8 cellular contexts compared by ENCODE assay signal in the genomic region with DNA sequence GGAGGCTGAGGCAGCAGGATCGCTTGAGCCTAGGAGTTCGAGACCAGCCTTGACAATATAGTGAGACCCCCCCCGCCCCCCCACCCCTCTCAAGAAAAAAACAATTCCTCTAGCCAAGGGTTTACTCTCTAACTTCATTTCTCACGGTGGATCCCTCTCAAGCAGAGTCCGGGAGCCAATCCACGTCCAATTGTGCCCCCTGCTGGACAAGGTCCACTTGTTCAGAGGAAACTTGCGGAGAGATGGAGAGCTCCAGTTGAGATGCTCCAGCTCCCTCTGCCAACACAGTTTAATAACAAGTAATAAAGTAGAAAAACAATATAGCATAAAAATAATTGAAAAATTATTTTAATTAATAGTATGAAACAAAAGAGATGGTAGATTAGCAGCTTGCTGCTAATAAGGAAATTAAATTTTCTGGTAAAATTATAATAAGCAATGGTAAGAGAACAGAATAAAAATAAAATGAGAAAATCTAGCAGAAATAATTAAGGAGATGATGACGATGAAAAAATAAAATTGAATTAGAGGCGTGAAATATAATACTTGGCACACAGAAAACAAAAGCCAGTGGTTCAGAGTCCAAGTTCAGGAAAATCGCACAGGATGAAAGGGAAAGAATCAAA. TPM values are rescaled to one million over a fixed set of nuclear protein-coding genes. Genes with fewer than 3 reads are reported as not detected.
DNase-seq lines count a peak whose midpoint lies in the region; ATAC-seq and TF ChIP-seq lines count a peak whose summit lies in the region.

No MANE protein-coding gene starts in this region.

- no peak overlapping the region for H3K4me3 ChIP-seq in liver (ENCODE audit: low read depth in 1 of 3, low read length in 3 of 3)

- H3K27me3 Mint-ChIP-seq in natural killer cell (ENCODE audit: low read depth in 2 of 2): peaks cover 29 to 52% of the 10 kb centered on the region in 2 donors
- H3K27me3 Mint-ChIP-seq in natural killer cell treated with Interleukin-12 subunit alpha and Interleukin-12 subunit beta and Interleukin-15 and Interleukin-18, amount 100 ng/mL, for 72 hours: peaks cover 34 to 39% of the 10 kb centered on the region in 2 donors

- TF ChIP-seq CTCF in natural killer cell (IDR thresholded peaks at IDR 0.05) (peak; percentile 33), VCaP (conservative IDR thresholded peaks at IDR 0.05) (peak; percentile 83), liver (IDR thresholded peaks at IDR 0.05; ENCODE audit: low read depth, low read length, missing input control) (peak; percentile 41)

- ATAC-seq in natural killer cell (peak in 2 of 3 donors; percentile 47 to 64), HG02938 (IDR thresholded peaks at IDR 0.05; ENCODE audit: unreplicated experiment) (no peak)
- no peak for ATAC-seq in natural killer cell treated with Interleukin-12 subunit alpha and Interleukin-12 subunit beta and Interleukin-15 and Interleukin-18, amount 100 ng/mL, for 72 hours

- peaks cover 0 to 3% (median 1%) of the 10 kb centered on the region in 4 donors for H3K4me1 ChIP-seq in liver (ENCODE audit: control insufficient read depth in 4 of 4, insufficient read depth in 4 of 4, low read length in 3 of 4)

- peak; percentile 55 to 70 for TF ChIP-seq RAD21 in liver (IDR thresholded peaks at IDR 0.05)

- no peaks in the 10 kb centered on the region for H3K36me3 ChIP-seq in liver (ENCODE audit: control insufficient read depth in 4 of 4, insufficient read depth in 3 of 4, low read depth in 1 of 4, low read length in 3 of 4)

- DNase-seq in natural killer cell (peak; percentile 31), NCI-H1930 (lab: John Stamatoyannopoulos, UW) (peak; percentile 55 to 83), cerebellum (ENCODE audit: low spot score) (peak; percentile 67)
- no peak for DNase-seq in natural killer cell treated with Interleukin-12 subunit alpha and Interleukin-12 subunit beta and Interleukin-15 and Interleukin-18, amount 100 ng/mL, for 72 hours (ENCODE audit: low spot score)
- peak; percentile 36 to 83 (median 39) for DNase-seq in stimulated activated CD4-positive, alpha-beta T cell treated with anti-CD3 and anti-CD28 coated beads, TNF-alpha, amount 100 ng/mL, for 48 hours (ENCODE audit: low read depth in 3 of 3)

- H3K4me3 Mint-ChIP-seq in natural killer cell: no peak overlapping the region
- no peak overlapping the region for H3K4me3 Mint-ChIP-seq in natural killer cell treated with Interleukin-12 subunit alpha and Interleukin-12 subunit beta and Interleukin-15 and Interleukin-18, amount 100 ng/mL, for 72 hours

- H3K4me1 Mint-ChIP-seq in natural killer cell: peaks cover 7% of the 10 kb centered on the region in 2 donors
- peaks cover 5 to 7% of the 10 kb centered on the region in 2 donors for H3K4me1 Mint-ChIP-seq in natural killer cell treated with Interleukin-12 subunit alpha and Interleukin-12 subunit beta and Interleukin-15 and Interleukin-18, amount 100 ng/mL, for 72 hours (ENCODE audit: low read depth in 2 of 2)

- WGBS in liver: 15% methylated on average over 10 of the region's 10 CpGs

- H3K9ac ChIP-seq in liver (ENCODE audit: low read depth in 1 of 2, low read length in 2 of 2): no peak overlapping the region

- no peaks in the 10 kb centered on the region for H3K36me3 Mint-ChIP-seq in natural killer cell
- no peaks in the 10 kb centered on the region for H3K36me3 Mint-ChIP-seq in natural killer cell treated with Interleukin-12 subunit alpha and Interleukin-12 subunit beta and Interleukin-15 and Interleukin-18, amount 100 ng/mL, for 72 hours

- no peak overlapping the region for H3K27ac ChIP-seq in VCaP
- H3K27ac ChIP-seq in liver (ENCODE audit: low read depth in 1 of 2, low read length in 2 of 2): no peak overlapping the region

- peaks cover 0 to 2% (median 0%) of the 10 kb centered on the region in 4 donors for H3K27me3 ChIP-seq in liver (ENCODE audit: control insufficient read depth in 4 of 4, insufficient read depth in 4 of 4, low read length in 3 of 4)

- no peaks in the 10 kb centered on the region for H3K9me3 Mint-ChIP-seq in natural killer cell
- H3K9me3 Mint-ChIP-seq in natural killer cell treated with Interleukin-12 subunit alpha and Interleukin-12 subunit beta and Interleukin-15 and Interleukin-18, amount 100 ng/mL, for 72 hours: no peaks in the 10 kb centered on the region

- H3K27ac Mint-ChIP-seq in natural killer cell: no peak overlapping the region
- H3K27ac Mint-ChIP-seq in natural killer cell treated with Interleukin-12 subunit alpha and Interleukin-12 subunit beta and Interleukin-15 and Interleukin-18, amount 100 ng/mL, for 72 hours: no peak overlapping the region

- peaks cover 0 to 2% (median 0%) of the 10 kb centered on the region in 4 donors for H3K9me3 ChIP-seq in liver (ENCODE audit: control insufficient read depth in 4 of 4, low read length in 3 of 4)

- intact Hi-C loops in natural killer cell (cut with micrococcal nuclease): no loop called here

TF ChIP-seq in liver, 16 proteins besides CTCF, POLR2A, EP300 and RAD21 (continues in another document):
- TF ChIP-seq, protein P1, sequence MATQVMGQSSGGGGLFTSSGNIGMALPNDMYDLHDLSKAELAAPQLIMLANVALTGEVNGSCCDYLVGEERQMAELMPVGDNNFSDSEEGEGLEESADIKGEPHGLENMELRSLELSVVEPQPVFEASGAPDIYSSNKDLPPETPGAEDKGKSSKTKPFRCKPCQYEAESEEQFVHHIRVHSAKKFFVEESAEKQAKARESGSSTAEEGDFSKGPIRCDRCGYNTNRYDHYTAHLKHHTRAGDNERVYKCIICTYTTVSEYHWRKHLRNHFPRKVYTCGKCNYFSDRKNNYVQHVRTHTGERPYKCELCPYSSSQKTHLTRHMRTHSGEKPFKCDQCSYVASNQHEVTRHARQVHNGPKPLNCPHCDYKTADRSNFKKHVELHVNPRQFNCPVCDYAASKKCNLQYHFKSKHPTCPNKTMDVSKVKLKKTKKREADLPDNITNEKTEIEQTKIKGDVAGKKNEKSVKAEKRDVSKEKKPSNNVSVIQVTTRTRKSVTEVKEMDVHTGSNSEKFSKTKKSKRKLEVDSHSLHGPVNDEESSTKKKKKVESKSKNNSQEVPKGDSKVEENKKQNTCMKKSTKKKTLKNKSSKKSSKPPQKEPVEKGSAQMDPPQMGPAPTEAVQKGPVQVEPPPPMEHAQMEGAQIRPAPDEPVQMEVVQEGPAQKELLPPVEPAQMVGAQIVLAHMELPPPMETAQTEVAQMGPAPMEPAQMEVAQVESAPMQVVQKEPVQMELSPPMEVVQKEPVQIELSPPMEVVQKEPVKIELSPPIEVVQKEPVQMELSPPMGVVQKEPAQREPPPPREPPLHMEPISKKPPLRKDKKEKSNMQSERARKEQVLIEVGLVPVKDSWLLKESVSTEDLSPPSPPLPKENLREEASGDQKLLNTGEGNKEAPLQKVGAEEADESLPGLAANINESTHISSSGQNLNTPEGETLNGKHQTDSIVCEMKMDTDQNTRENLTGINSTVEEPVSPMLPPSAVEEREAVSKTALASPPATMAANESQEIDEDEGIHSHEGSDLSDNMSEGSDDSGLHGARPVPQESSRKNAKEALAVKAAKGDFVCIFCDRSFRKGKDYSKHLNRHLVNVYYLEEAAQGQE (IDR thresholded peaks at IDR 0.05): no peak
- TF ChIP-seq, protein P2, sequence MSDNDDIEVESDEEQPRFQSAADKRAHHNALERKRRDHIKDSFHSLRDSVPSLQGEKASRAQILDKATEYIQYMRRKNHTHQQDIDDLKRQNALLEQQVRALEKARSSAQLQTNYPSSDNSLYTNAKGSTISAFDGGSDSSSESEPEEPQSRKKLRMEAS (IDR thresholded peaks at IDR 0.05): no peak
- TF ChIP-seq RXRA (IDR thresholded peaks at IDR 0.05) (no peak), TAF1 (conservative IDR thresholded peaks at IDR 0.05) (no peak), NR2F2 (IDR thresholded peaks at IDR 0.05) (no peak), EGR1 (IDR thresholded peaks at IDR 0.05; ENCODE audit: low read depth in 2 of 2) (no peak), YY1 (IDR thresholded peaks at IDR 0.05) (no peak), GABPA (IDR thresholded peaks at IDR 0.05 in 1 of 2, conservative IDR thresholded peaks at IDR 0.05 in 1 of 2) (no peak), SP1 (IDR thresholded peaks at IDR 0.05) (no peak), HNF4A (conservative IDR thresholded peaks at IDR 0.05) (no peak), FOXA1 (IDR thresholded peaks at IDR 0.05) (no peak)
- TF ChIP-seq, protein P3, sequence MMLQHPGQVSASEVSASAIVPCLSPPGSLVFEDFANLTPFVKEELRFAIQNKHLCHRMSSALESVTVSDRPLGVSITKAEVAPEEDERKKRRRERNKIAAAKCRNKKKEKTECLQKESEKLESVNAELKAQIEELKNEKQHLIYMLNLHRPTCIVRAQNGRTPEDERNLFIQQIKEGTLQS (IDR thresholded peaks at IDR 0.05): no peak
- TF ChIP-seq, protein P4, sequence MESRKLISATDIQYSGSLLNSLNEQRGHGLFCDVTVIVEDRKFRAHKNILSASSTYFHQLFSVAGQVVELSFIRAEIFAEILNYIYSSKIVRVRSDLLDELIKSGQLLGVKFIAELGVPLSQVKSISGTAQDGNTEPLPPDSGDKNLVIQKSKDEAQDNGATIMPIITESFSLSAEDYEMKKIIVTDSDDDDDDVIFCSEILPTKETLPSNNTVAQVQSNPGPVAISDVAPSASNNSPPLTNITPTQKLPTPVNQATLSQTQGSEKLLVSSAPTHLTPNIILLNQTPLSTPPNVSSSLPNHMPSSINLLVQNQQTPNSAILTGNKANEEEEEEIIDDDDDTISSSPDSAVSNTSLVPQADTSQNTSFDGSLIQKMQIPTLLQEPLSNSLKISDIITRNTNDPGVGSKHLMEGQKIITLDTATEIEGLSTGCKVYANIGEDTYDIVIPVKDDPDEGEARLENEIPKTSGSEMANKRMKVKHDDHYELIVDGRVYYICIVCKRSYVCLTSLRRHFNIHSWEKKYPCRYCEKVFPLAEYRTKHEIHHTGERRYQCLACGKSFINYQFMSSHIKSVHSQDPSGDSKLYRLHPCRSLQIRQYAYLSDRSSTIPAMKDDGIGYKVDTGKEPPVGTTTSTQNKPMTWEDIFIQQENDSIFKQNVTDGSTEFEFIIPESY (IDR thresholded peaks at IDR 0.05): no peak

RNA-seq across cellular contexts. Expression of a gene that starts 14.5 kb away (rescaled TPM):
- 1 to 10 TPM; 2.7 to 4.9 (median 2.9) TPM for total RNA-seq in natural killer cell
- total RNA-seq in natural killer cell treated with Interleukin-12 subunit alpha and Interleukin-12 subunit beta and Interleukin-15 and Interleukin-18, amount 100 ng/mL, for 72 hours: not detected
- 1.6 TPM for total RNA-seq in cerebellum
- 1 to 10 TPM; 1.7 to 6.9 TPM for total RNA-seq in liver
- 1 to 10 TPM in 1 of 2 donors, not detected in 1; 3.2 TPM for polyA plus RNA-seq in liver

RNA-seq across cellular contexts. Expression of a gene that starts 30.9 kb away (rescaled TPM):
- total RNA-seq in natural killer cell: 1 to 10 TPM in 1 of 3 donors, under 1 TPM in 2; 0.54 to 1.0 (median 0.90) TPM
- total RNA-seq in natural killer cell treated with Interleukin-12 subunit alpha and Interleukin-12 subunit beta and Interleukin-15 and Interleukin-18, amount 100 ng/mL, for 72 hours: under 1 TPM; 0.22 to 0.64 TPM
- total RNA-seq in cerebellum: 0.27 TPM
- total RNA-seq in liver: under 1 TPM in 1 of 2 donors, not detected in 1; 0.70 TPM
- polyA plus RNA-seq in liver: under 1 TPM in 1 of 2 donors, not detected in 1; 0.42 TPM

RNA-seq across cellular contexts. Expression of a gene that starts 32.0 kb away (rescaled TPM):
- total RNA-seq in natural killer cell (1 to 10 TPM; 2.2 to 9.4 (median 3.7) TPM), cerebellum (3.8 TPM), liver (1 to 10 TPM; 1.5 to 2.5 TPM)
- total RNA-seq in natural killer cell treated with Interleukin-12 subunit alpha and Interleukin-12 subunit beta and Interleukin-15 and Interleukin-18, amount 100 ng/mL, for 72 hours: 1 to 10 TPM; 2.7 to 3.0 TPM
- 1 to 10 TPM in 1 of 2 donors, under 1 TPM in 1; 0.92 to 1.2 TPM for polyA plus RNA-seq in liver

Comparison
In these comparisons a context has a peak if more than half of its experiments do, and no peak if none do; other contexts are left out.
1. ATAC-seq: peak in natural killer cell (2 of 3); none in natural killer cell treated with Interleukin-12 subunit alpha and Interleukin-12 subunit beta and Interleukin-15 and Interleukin-18, amount 100 ng/mL, for 72 hours (0 of 2) and HG02938 (single experiment).
2. CTCF ChIP-seq: peak in every context shown above with its lines; median percentile 83 in VCaP; 41 in liver; 33 in natural killer cell.